ENCODE assay signal across 8 cellular contexts in genomic region chr2:24046930-24047702, GRCh38. TPM values are rescaled to one million over a fixed set of nuclear protein-coding genes. Genes with fewer than 3 reads are reported as not detected.
A peak's percentile ranks its signal among the peaks of the same experiment; 100 is the strongest.
DNase-seq lines count a peak whose midpoint lies in the region; ATAC-seq lines count a peak whose summit lies in the region.

Gene WDCP (minus strand): TSS chr2:24047391. CDS start chr2:24039494, 7,897 bp downstream.

- H3K9ac ChIP-seq in NT2/D1 (ENCODE audit: insufficient read length, low read depth), result peak within 1 kb of the TSS; percentile 86

- no peaks in the 10 kb centered on the region for H3K9me3 ChIP-seq in NT2/D1 (ENCODE audit: insufficient read depth, low read length)

- in situ Hi-C loops in endometrial microvascular endothelial cells (cut with HindIII; ENCODE audit: inconsistent ontology term, low pct_unique_long_range_greater_than_20kb, low sequenced_read_pairs), result no loop called here

- H3K36me3 ChIP-seq in NT2/D1 (ENCODE audit: insufficient read depth, insufficient read length, low read length), result no peaks in the 10 kb centered on the region

- peak; percentile 97 for ATAC-seq in GM21381 (IDR thresholded peaks at IDR 0.05; ENCODE audit: unreplicated experiment)
- ATAC-seq in activated CD8-positive, alpha-beta memory T cell treated with anti-CD3 and anti-CD28 coated beads, Interleukin-2, amount 10 ng/mL, durations not matched to agents 7 days and 5 days, result peak; percentile 98

- H3K4me1 ChIP-seq in NT2/D1 (ENCODE audit: insufficient read depth, insufficient read length), result peaks cover 2% of the 10 kb centered on the region

- peak within 1 kb of the TSS; percentile 97 for H3K4me3 Mint-ChIP-seq in activated CD8-positive, alpha-beta memory T cell treated with anti-CD3 and anti-CD28 coated beads, Interleukin-2, amount 10 ng/mL, durations not matched to agents 7 days and 5 days

- peaks cover 2% of the 10 kb centered on the region for H3K27me3 Mint-ChIP-seq in activated CD8-positive, alpha-beta memory T cell treated with anti-CD3 and anti-CD28 coated beads, Interleukin-2, amount 10 ng/mL, durations not matched to agents 7 days and 5 days

- DNase-seq in COR-L47 (lab: John Stamatoyannopoulos, UW) (peak; percentile 98), HUDEP-2 (lab: John Stamatoyannopoulos, UW; ENCODE audit: unreplicated experiment in 76 of 76) (peak in 75 of 76 experiments; percentile 57 to 97 (median 93)), NT2/D1 (ENCODE audit: low read depth, low spot score) (peak; percentile 99), mesenteric fat pad (ENCODE audit: low spot score) (peak; percentile 92)
- peak; percentile 98 for DNase-seq in activated CD8-positive, alpha-beta memory T cell treated with anti-CD3 and anti-CD28 coated beads, Interleukin-2, amount 10 ng/mL, durations not matched to agents 7 days and 5 days
- DNase-seq in stimulated activated CD8-positive, alpha-beta memory T cell treated with anti-CD3 and anti-CD28 coated beads, Interleukin-15, amount 100 ng/mL, for 24 hours (ENCODE audit: low read depth), result peak; percentile 67

- H3K36me3 Mint-ChIP-seq in activated CD8-positive, alpha-beta memory T cell treated with anti-CD3 and anti-CD28 coated beads, Interleukin-2, amount 10 ng/mL, durations not matched to agents 7 days and 5 days, result peaks cover 7% of the 10 kb centered on the region

- peak within 1 kb of the TSS; percentile 86 for H3K27ac Mint-ChIP-seq in activated CD8-positive, alpha-beta memory T cell treated with anti-CD3 and anti-CD28 coated beads, Interleukin-2, amount 10 ng/mL, durations not matched to agents 7 days and 5 days

- CTCF ChIA-PET in activated CD8-positive, alpha-beta memory T cell treated with anti-CD3 and anti-CD28 coated beads, Interleukin-2, amount 10 ng/mL, durations not matched to agents 7 days and 5 days (lab: Charles Lee), result interaction anchor here (0.8 to 2.3 kb wide), 10 partner anchors 14 to 222 kb away, joined by 3 to 14 read pairs (median 5); partner anchors contain the start of genes ATAD2B, SF3B6 and TP53I3

- H3K4me1 Mint-ChIP-seq in activated CD8-positive, alpha-beta memory T cell treated with anti-CD3 and anti-CD28 coated beads, Interleukin-2, amount 10 ng/mL, durations not matched to agents 7 days and 5 days, result peaks cover 32% of the 10 kb centered on the region

- H3K4me3 ChIP-seq in NT2/D1 (ENCODE audit: insufficient read length, low read depth), result peak within 1 kb of the TSS; percentile 79

- peaks cover 11% of the 10 kb centered on the region for H3K27me3 ChIP-seq in NT2/D1 (ENCODE audit: insufficient read depth, insufficient read length)

- no peaks in the 10 kb centered on the region for H3K9me3 Mint-ChIP-seq in activated CD8-positive, alpha-beta memory T cell treated with anti-CD3 and anti-CD28 coated beads, Interleukin-2, amount 10 ng/mL, durations not matched to agents 7 days and 5 days (ENCODE audit: low read depth)

RNA-seq across cellular contexts. Expression of gene WDCP, which starts in this region (rescaled TPM):
- total RNA-seq in activated CD8-positive, alpha-beta memory T cell treated with anti-CD3 and anti-CD28 coated beads, Interleukin-2, amount 10 ng/mL, durations not matched to agents 7 days and 5 days, result 10 to 100 TPM; 22.8 to 26.5 TPM
- total RNA-seq in endometrial microvascular endothelial cells (ENCODE audit: inconsistent ontology term) (19.2 TPM), mesenteric fat pad (7.2 TPM)

Comparison
In these comparisons a context has a peak if more than half of its experiments do, and no peak if none do; other contexts are left out.
1. Peak in every context shown above with its lines: DNase-seq, ATAC-seq and H3K4me3 ChIP-seq.